Comparison of ENCODE assay signal across 1 cellular context in genomic region chr3:176663376-176663775, GRCh38.
TF ChIP-seq lines count a peak whose summit lies in the region.

No MANE protein-coding gene starts in this region.

TF ChIP-seq in GM23338, 12 proteins besides CTCF, POLR2A, EP300 and RAD21 (continued from another document):
- TF ChIP-seq ZNF462 (CRISPR knock-in tag; IDR thresholded peaks at IDR 0.05), result peak; percentile 43; the same call in 1 of the 2 replicates
